Comparison of ENCODE assay signal across 8 cellular contexts in genomic region chr10:73781879-73782748, GRCh38. TPM values are rescaled to one million over a fixed set of nuclear protein-coding genes. Genes with fewer than 3 reads are reported as not detected.
A peak's percentile ranks its signal among the peaks of the same experiment; 100 is the strongest.
DNase-seq lines count a peak whose midpoint lies in the region; ATAC-seq, FAIRE-seq and TF ChIP-seq lines count a peak whose summit lies in the region.

Gene CHCHD1 (plus strand): TSS chr10:73782048. CDS start chr10:73782076, 28 bp downstream.

- H3K4me3 ChIP-seq in HAP-1 = peak within 1 kb of the TSS; percentile 91
- H3K4me3 ChIP-seq in SU-DHL-6 (ENCODE audit: insufficient read depth, low read length, poor library complexity, severe bottlenecking) = peak within 1 kb of the TSS; percentile 74
- H3K4me3 ChIP-seq in pancreas = peak within 1 kb of the TSS; percentile 59 to 99 (median 87)
- peak within 1 kb of the TSS; percentile 27 to 96 (median 91) for H3K4me3 ChIP-seq in thyroid gland (replicated peaks in 1 of 3)

- H3K27ac ChIP-seq in SU-DHL-6 (ENCODE audit: low read depth, low read length) (peak within 1 kb of the TSS; percentile 70), pancreas (peak within 1 kb of the TSS; percentile 69 to 91 (median 77)), thyroid gland (peak within 1 kb of the TSS; percentile 91 to 92 (median 91))

- 1% methylated on average over 57 of the region's 57 CpGs for WGBS in pancreas, 2 donors
- 0 to 2% methylated on average over 13 to 35 of the region's 57 CpGs for WGBS in thyroid gland, 2 donors

- TF ChIP-seq CTCF in SU-DHL-6 (IDR thresholded peaks at IDR 0.05; ENCODE audit: insufficient read depth, low read length, poor library complexity, severe bottlenecking) (no peak), pancreas (IDR thresholded peaks at IDR 0.05) (no peak), thyroid gland (IDR thresholded peaks at IDR 0.05) (no peak)

- H4K20me1 ChIP-seq in SU-DHL-6 (ENCODE audit: low read depth, low read length) = no peaks in the 10 kb centered on the region

- H3K4me2 ChIP-seq in SU-DHL-6 (ENCODE audit: low read depth, low read length, poor library complexity, severe bottlenecking) = peak within 1 kb of the TSS; percentile 61

- peaks cover 30% of the 10 kb centered on the region for H3F3A ChIP-seq in SU-DHL-6 (ENCODE audit: insufficient read depth)

- DNase-seq in ELF-1 (ENCODE audit: low read depth, low spot score) (peak; percentile 92), HAP-1 (ENCODE audit: low spot score in 2 of 2) (peak; percentile 82 to 96), NAMALWA (ENCODE audit: low spot score) (peak; percentile 80), Right ventricle myocardium inferior (ENCODE audit: missing footprints) (peak; percentile 97), pancreas (peak; percentile 86 to 97 (median 90)), thyroid gland (peak; percentile 88 to 90)
- DNase-seq in activated naive CD8-positive, alpha-beta T cell treated with anti-CD3 and anti-CD28 coated beads, Interleukin-2, amount 10 ng/mL, durations not matched to agents 7 days and 5 days = peak; percentile 95

- peak within 1 kb of the TSS; percentile 44 for H2AFZ ChIP-seq in SU-DHL-6 (ENCODE audit: low read depth, low read length, severe bottlenecking)

- peak within 1 kb of the TSS; percentile 98 for H3K4me3 Mint-ChIP-seq in activated naive CD8-positive, alpha-beta T cell treated with anti-CD3 and anti-CD28 coated beads, Interleukin-2, amount 10 ng/mL, durations not matched to agents 7 days and 5 days

- H3K4me1 Mint-ChIP-seq in activated naive CD8-positive, alpha-beta T cell treated with anti-CD3 and anti-CD28 coated beads, Interleukin-2, amount 10 ng/mL, durations not matched to agents 7 days and 5 days = peaks cover 40% of the 10 kb centered on the region

- H3K9ac ChIP-seq in SU-DHL-6 (ENCODE audit: low read length) = peak within 1 kb of the TSS; percentile 87

- H3K27me3 ChIP-seq in HAP-1 (ENCODE audit: low read depth) (no peaks in the 10 kb centered on the region), SU-DHL-6 (ENCODE audit: low read length) (no peaks in the 10 kb centered on the region), pancreas (no peaks in the 10 kb centered on the region), thyroid gland (no peaks in the 10 kb centered on the region)

- peaks cover 11% of the 10 kb centered on the region for H3K36me3 Mint-ChIP-seq in activated naive CD8-positive, alpha-beta T cell treated with anti-CD3 and anti-CD28 coated beads, Interleukin-2, amount 10 ng/mL, durations not matched to agents 7 days and 5 days

- H3K4me1 ChIP-seq in HAP-1 (peaks cover 30% of the 10 kb centered on the region), pancreas (peaks cover 13 to 29% (median 22%) of the 10 kb centered on the region in 3 donors), thyroid gland (peaks cover 27 to 28% of the 10 kb centered on the region in 2 donors)

- intact Hi-C loops in Right ventricle myocardium inferior (cut with DNase I) (no loop called here), pancreas (cut with DNase I) (no loop called here), thyroid gland (cut with DNase I) (no loop called here)

- POLR2A ChIA-PET in activated naive CD8-positive, alpha-beta T cell treated with anti-CD3 and anti-CD28 coated beads, Interleukin-2, amount 10 ng/mL, durations not matched to agents 7 days and 5 days (lab: Charles Lee) = interaction anchor here (0.7 to 7.3 kb wide), 15 partner anchors 10 to 687 kb away, joined by 3 to 101 read pairs (median 5); partner anchors contain the start of genes DNAJC9, PPP3CB and SEC24C

- H3K9me3 Mint-ChIP-seq in activated naive CD8-positive, alpha-beta T cell treated with anti-CD3 and anti-CD28 coated beads, Interleukin-2, amount 10 ng/mL, durations not matched to agents 7 days and 5 days = no peaks in the 10 kb centered on the region

- no peaks in the 10 kb centered on the region for H3K27me3 Mint-ChIP-seq in activated naive CD8-positive, alpha-beta T cell treated with anti-CD3 and anti-CD28 coated beads, Interleukin-2, amount 10 ng/mL, durations not matched to agents 7 days and 5 days

- peak within 1 kb of the TSS; percentile 99 for H3K27ac Mint-ChIP-seq in activated naive CD8-positive, alpha-beta T cell treated with anti-CD3 and anti-CD28 coated beads, Interleukin-2, amount 10 ng/mL, durations not matched to agents 7 days and 5 days

- H3K36me3 ChIP-seq in HAP-1 (replicated peaks) (peaks cover 16% of the 10 kb centered on the region), SU-DHL-6 (ENCODE audit: low read length) (peaks cover 2% of the 10 kb centered on the region; the same call in 1 of the 2 replicates), pancreas (no peaks in the 10 kb centered on the region), thyroid gland (peaks cover 3 to 6% of the 10 kb centered on the region in 2 donors)

- peak; percentile 61 for ATAC-seq in activated naive CD8-positive, alpha-beta T cell treated with anti-CD3 and anti-CD28 coated beads, Interleukin-2, amount 10 ng/mL, durations not matched to agents 7 days and 5 days (ENCODE audit: low read depth)
- peak; percentile 77 for ATAC-seq in Right ventricle myocardium inferior
- ATAC-seq in pancreas = peak; percentile 72 to 86 (median 81)

- H3K9me3 ChIP-seq in HAP-1 (no peaks in the 10 kb centered on the region), SU-DHL-6 (ENCODE audit: insufficient read depth, low read length) (no peaks in the 10 kb centered on the region), pancreas (no peaks in the 10 kb centered on the region), thyroid gland (no peaks in the 10 kb centered on the region)

- H3K79me2 ChIP-seq in SU-DHL-6 (ENCODE audit: insufficient read depth, low read length) = peaks cover 63% of the 10 kb centered on the region

- FAIRE-seq in pancreas (lab: Jason Lieb, UNC) = no peak

- TF ChIP-seq POLR2A in thyroid gland (IDR thresholded peaks at IDR 0.05) = peak in 1 of 2 donors; percentile 73

- H3K9me2 ChIP-seq in SU-DHL-6 (replicated peaks; ENCODE audit: insufficient read depth, low read length) = no peaks in the 10 kb centered on the region

- in situ Hi-C loops in HAP-1 (cut with MboI; ENCODE audit: low sequenced_read_pairs) = no loop called here

RNA-seq across cellular contexts. Expression of gene CHCHD1, which starts in this region (rescaled TPM):
- total RNA-seq in activated naive CD8-positive, alpha-beta T cell treated with anti-CD3 and anti-CD28 coated beads, Interleukin-2, amount 10 ng/mL, durations not matched to agents 7 days and 5 days = 10 to 100 TPM; 23.0 to 24.8 TPM
- total RNA-seq in Right ventricle myocardium inferior (30.8 TPM), pancreas (1 to 10 TPM; 4.4 to 9.6 (median 7.3) TPM), thyroid gland (10 to 100 TPM; 14.1 to 57.3 (median 28.9) TPM)
- 10 to 100 TPM; 26.3 to 31.7 TPM for polyA plus RNA-seq in pancreas

Comparison
In these comparisons a context has a peak if more than half of its experiments do, and no peak if none do; other contexts are left out.
1. Peak in every context shown above with its lines: DNase-seq, ATAC-seq, H3K4me3 ChIP-seq and H3K27ac ChIP-seq.